In genomic region chr14:23056956-23057756, GRCh38 we compare ENCODE assay signal across 8 cellular contexts. TPM values are rescaled to one million over a fixed set of nuclear protein-coding genes. Genes with fewer than 3 reads are reported as not detected.
DNase-seq lines count a peak whose midpoint lies in the region; ATAC-seq and TF ChIP-seq lines count a peak whose summit lies in the region.

CDH24 (minus strand) TSS chr14:23057520; CDS start chr14:23055733, 1,787 bp downstream.

- H3K27ac Mint-ChIP-seq in T-helper 17 cell, result peak within 1 kb of the TSS; percentile 79
- H3K27ac Mint-ChIP-seq in central memory CD8-positive, alpha-beta T cell (ENCODE audit: low read depth), result peak within 1 kb of the TSS; percentile 78

- no peak for TF ChIP-seq POLR2A in erythroblast (IDR thresholded peaks at IDR 0.05; ENCODE audit: low read length)

- DNase-seq in GM10266 (ENCODE audit: extremely low spot score) (peak; percentile 93), T-helper 17 cell (peak; percentile 32 to 65 (median 64)), left kidney (ENCODE audit: low read depth, low spot score) (peak; percentile 95), erythroblast (lab: John Stamatoyannopoulos, UW) (no peak), NCI-H526 (lab: John Stamatoyannopoulos, UW) (no peak)
- DNase-seq in central memory CD8-positive, alpha-beta T cell (ENCODE audit: low spot score in 2 of 2), result peak; percentile 34 to 39
- peak; percentile 68 to 72 for DNase-seq in stimulated activated CD4-positive, alpha-beta T cell treated with anti-CD3 and anti-CD28 coated beads, Interleukin-4, amount 100 ng/mL, for 4 hours

- TF ChIP-seq CTCF in GM10266 (IDR thresholded peaks at IDR 0.05; ENCODE audit: control insufficient read depth, insufficient read depth, low read depth, missing control alignments), result no peak

- no peaks in the 10 kb centered on the region for H3K9me3 ChIP-seq in T-helper 17 cell (ENCODE audit: control insufficient read depth, low read length, poor library complexity, severe bottlenecking)

- ATAC-seq in HG02885 (IDR thresholded peaks at IDR 0.05; ENCODE audit: poor library complexity, unreplicated experiment) (peak; percentile 63), T-helper 17 cell (peak; percentile 69)
- ATAC-seq in central memory CD8-positive, alpha-beta T cell (replicated peaks; ENCODE audit: extremely low read depth, poor library complexity, severe bottlenecking), result peak; percentile 61

- no peaks in the 10 kb centered on the region for H3K27me3 Mint-ChIP-seq in T-helper 17 cell
- H3K27me3 Mint-ChIP-seq in central memory CD8-positive, alpha-beta T cell, result no peaks in the 10 kb centered on the region

- H3K4me3 Mint-ChIP-seq in T-helper 17 cell, result peak within 1 kb of the TSS; percentile 96
- H3K4me3 Mint-ChIP-seq in central memory CD8-positive, alpha-beta T cell, result peak within 1 kb of the TSS; percentile 83

- H3K36me3 Mint-ChIP-seq in T-helper 17 cell (ENCODE audit: low read depth), result peaks cover 5% of the 10 kb centered on the region
- H3K36me3 Mint-ChIP-seq in central memory CD8-positive, alpha-beta T cell (ENCODE audit: insufficient read depth), result peaks cover 32% of the 10 kb centered on the region

- H3K9me3 Mint-ChIP-seq in central memory CD8-positive, alpha-beta T cell, result no peaks in the 10 kb centered on the region

- peaks cover 23% of the 10 kb centered on the region for H3K4me1 Mint-ChIP-seq in T-helper 17 cell
- peaks cover 21% of the 10 kb centered on the region for H3K4me1 Mint-ChIP-seq in central memory CD8-positive, alpha-beta T cell

RNA-seq across cellular contexts. Expression of gene CDH24, which starts in this region (rescaled TPM):
- total RNA-seq in T-helper 17 cell, result 1 to 10 TPM; 1.6 to 1.8 TPM

Comparison
In these comparisons a context has a peak if more than half of its experiments do, and no peak if none do; other contexts are left out.
1. DNase-seq: peak in GM10266 (single experiment), T-helper 17 cell (3 of 3), central memory CD8-positive, alpha-beta T cell (2 of 2), left kidney (single experiment) and stimulated activated CD4-positive, alpha-beta T cell treated with anti-CD3 and anti-CD28 coated beads, Interleukin-4, amount 100 ng/mL, for 4 hours (2 of 2); none in erythroblast (0 of 2) and NCI-H526 (0 of 2).
2. Peak in every context shown above with its lines, with median percentiles within 50 percentile points of each other: ATAC-seq.